Comparison of ENCODE assay signal across 8 cellular contexts in the genomic region with DNA sequence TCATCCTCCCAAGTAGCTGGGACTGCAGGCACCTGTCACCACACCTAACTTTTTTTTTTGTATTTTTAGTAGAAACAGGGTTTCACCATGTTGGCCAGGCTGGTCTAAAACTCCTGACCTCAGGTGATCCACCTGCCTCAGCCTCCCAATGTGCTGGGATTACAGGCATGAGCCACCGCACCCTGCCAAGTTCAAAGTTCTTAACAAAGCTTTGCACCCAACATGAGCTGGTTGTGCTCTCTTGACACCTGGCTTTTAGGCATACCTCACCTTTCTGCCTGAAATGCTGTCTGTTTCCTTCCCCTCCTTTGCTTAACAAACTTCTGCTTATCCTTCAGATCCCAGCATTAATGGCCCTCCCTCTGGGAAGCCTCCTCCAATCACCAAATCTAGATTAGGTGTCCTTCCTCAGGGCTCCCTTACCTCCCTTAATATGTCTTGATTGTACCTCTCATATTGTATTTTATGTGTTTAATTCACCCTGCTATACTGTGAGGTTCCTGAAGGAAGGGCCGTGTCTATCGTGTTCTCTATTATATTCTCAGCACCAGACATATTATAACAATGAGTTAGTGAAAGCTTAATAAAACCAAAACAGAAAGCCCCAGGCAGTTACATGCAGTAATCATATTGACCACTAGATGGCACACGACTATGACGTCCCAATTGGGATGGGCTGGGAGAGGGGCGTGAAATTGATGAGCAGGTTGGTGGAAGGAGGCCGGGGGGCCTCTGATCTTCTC.
DNase-seq lines count a peak whose midpoint lies in the region; ATAC-seq lines count a peak whose summit lies in the region.

No MANE protein-coding gene starts in this region.

- H3K27me3 Mint-ChIP-seq in activated T-helper 17 cell treated with anti-CD3 and anti-CD28 coated beads, Interleukin-2, amount 50 U/mL, for 72 hours, result peaks cover 16% of the 10 kb centered on the region

- peaks cover 4% of the 10 kb centered on the region for H3K9me3 Mint-ChIP-seq in activated T-helper 17 cell treated with anti-CD3 and anti-CD28 coated beads, Interleukin-2, amount 50 U/mL, for 72 hours

- intact Hi-C loops in left ventricle myocardium superior (cut with micrococcal nuclease), result no loop called here

- no peak overlapping the region for H3K4me3 Mint-ChIP-seq in activated T-helper 17 cell treated with anti-CD3 and anti-CD28 coated beads, Interleukin-2, amount 50 U/mL, for 72 hours

- no peak overlapping the region for H3K27ac Mint-ChIP-seq in activated T-helper 17 cell treated with anti-CD3 and anti-CD28 coated beads, Interleukin-2, amount 50 U/mL, for 72 hours

- in situ Hi-C loops in KBM-7 (cut with MboI; ENCODE audit: low pct_unique_long_range_greater_than_20kb, low sequenced_read_pairs), result no loop called here

- peak; percentile 20 for DNase-seq in NCI-H2227 (lab: John Stamatoyannopoulos, UW; ENCODE audit: unreplicated experiment)
- DNase-seq in NCI-H2227 treated with DMSO at 0.1 percent for 48 hours (lab: John Stamatoyannopoulos, UW), result no peak
- DNase-seq in KBM-7, result peak; percentile 71
- DNase-seq in left ventricle myocardium superior, result no peak
- DNase-seq in stimulated activated naive CD8-positive, alpha-beta T cell treated with anti-CD3 and anti-CD28 coated beads, Interleukin-15, Interleukin-2, amounts not matched to agents 100 U/mL and 50 U/mL, for 24 hours, result peak; percentile 55
- no peak for DNase-seq in HCEC 1CT

- ATAC-seq in activated T-helper 17 cell treated with anti-CD3 and anti-CD28 coated beads, Interleukin-2, amount 50 U/mL, for 72 hours (replicated peaks), result peak; percentile 26
- ATAC-seq in left ventricle myocardium superior (peak; percentile 60), GM19328 (IDR thresholded peaks at IDR 0.05; ENCODE audit: unreplicated experiment) (no peak)
- ATAC-seq in stimulated activated naive CD8-positive, alpha-beta T cell treated with anti-CD3 and anti-CD28 coated beads, Interleukin-15, Interleukin-2, amounts not matched to agents 100 U/mL and 50 U/mL, for 24 hours, result no peak

- H3K36me3 Mint-ChIP-seq in activated T-helper 17 cell treated with anti-CD3 and anti-CD28 coated beads, Interleukin-2, amount 50 U/mL, for 72 hours (ENCODE audit: low read depth), result no peaks in the 10 kb centered on the region

- no peaks in the 10 kb centered on the region for H3K4me1 Mint-ChIP-seq in activated T-helper 17 cell treated with anti-CD3 and anti-CD28 coated beads, Interleukin-2, amount 50 U/mL, for 72 hours

Comparison
In these comparisons a context has a peak if more than half of its experiments do, and no peak if none do; other contexts are left out.
1. DNase-seq: peak in NCI-H2227 (single experiment), KBM-7 (single experiment) and stimulated activated naive CD8-positive, alpha-beta T cell treated with anti-CD3 and anti-CD28 coated beads, Interleukin-15, Interleukin-2, amounts not matched to agents 100 U/mL and 50 U/mL, for 24 hours (single experiment); none in NCI-H2227 treated with DMSO at 0.1 percent for 48 hours (single experiment), left ventricle myocardium superior (single experiment) and HCEC 1CT (single experiment).
2. ATAC-seq: peak in activated T-helper 17 cell treated with anti-CD3 and anti-CD28 coated beads, Interleukin-2, amount 50 U/mL, for 72 hours (single experiment) and left ventricle myocardium superior (single experiment); none in stimulated activated naive CD8-positive, alpha-beta T cell treated with anti-CD3 and anti-CD28 coated beads, Interleukin-15, Interleukin-2, amounts not matched to agents 100 U/mL and 50 U/mL, for 24 hours (single experiment) and GM19328 (single experiment).